26 cellular contexts compared by ENCODE assay signal in the genomic region with DNA sequence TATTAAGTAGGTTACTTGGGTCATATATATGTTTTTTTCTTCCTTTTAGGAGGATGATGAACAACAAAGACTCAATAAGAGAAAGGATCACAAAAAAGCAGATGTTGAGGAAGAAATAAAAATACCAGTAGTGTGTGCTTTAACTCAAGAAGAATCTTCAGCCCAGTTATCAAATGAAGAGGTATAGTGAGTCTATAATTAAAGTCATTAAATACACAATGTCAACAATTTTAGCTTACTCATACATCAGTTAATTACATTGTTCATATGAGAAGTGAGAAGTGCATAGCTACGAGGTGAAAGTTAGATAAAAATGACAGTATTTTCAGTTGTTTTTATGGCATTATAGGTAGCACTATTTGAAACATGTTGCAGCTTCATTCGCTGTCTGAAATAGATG.
A peak's percentile ranks its signal among the peaks of the same experiment; 100 is the strongest.
DNase-seq lines count a peak whose midpoint lies in the region; ATAC-seq, FAIRE-seq and TF ChIP-seq lines count a peak whose summit lies in the region.
"Had no signal": no experiment of that assay in that cellular context is flagged by ENCODE, and none has a peak within 500 bp of the region (broad histone marks: within the 10 kb centered on the region; RNA-seq: fewer than 3 reads in every experiment).

No MANE protein-coding gene starts in this region.

- H3K4me2 ChIP-seq in osteoblast (ENCODE audit: insufficient read depth, low read length): no peak overlapping the region
- H3K4me2 ChIP-seq: BLaER1 had no signal

- ATAC-seq in left ventricle myocardium superior (no peak), pancreas (no peak)
- ATAC-seq: GM12878 had no signal

- no peaks in the 10 kb centered on the region for H3K79me2 ChIP-seq in osteoblast (ENCODE audit: insufficient read depth, low read length)

- FAIRE-seq in pancreas (lab: Jason Lieb, UNC): no peak
- FAIRE-seq: GM12878 had no signal

- DNase-seq in NCI-H748 (lab: John Stamatoyannopoulos, UW; ENCODE audit: unreplicated experiment) (peak; percentile 6), NCI-H748 treated with DMSO at 0.1 percent for 48 hours (lab: John Stamatoyannopoulos, UW) (no peak), left ventricle myocardium inferior (no peak), left ventricle myocardium superior (no peak), osteoblast (ENCODE audit: insufficient read length, low spot score, missing footprints) (peak; percentile 54), tibial artery (no peak), DMS153 treated with DMSO at 0.1 percent for 48 hours (lab: John Stamatoyannopoulos, UW; ENCODE audit: unreplicated experiment) (no peak), pancreas (no peak)
- DNase-seq: CD4-positive, CD25-positive, alpha-beta regulatory T cell; COR-L47; DMS79; EL; GDM1; GOT3; KBM-7; MG63; NCI-H1105 treated with DMSO at 0.1 percent for 48 hours; NCI-H2029; NCI-H2227 treated with DMSO at 0.1 percent for 48 hours; NCI-H526 treated with DMSO at 0.1 percent for 48 hours; OCI-M1; Peyer's patch; SHP77 treated with DMSO at 0.1 percent for 48 hours had no signal

- TF ChIP-seq CTCF in left ventricle myocardium inferior (IDR thresholded peaks at IDR 0.05; ENCODE audit: borderline replicate concordance) (no peak), osteoblast (IDR thresholded peaks at IDR 0.05; ENCODE audit: extremely low read depth, low read depth, low read length) (no peak), tibial artery (IDR thresholded peaks at IDR 0.05) (no peak), pancreas (IDR thresholded peaks at IDR 0.05) (no peak)

- WGBS in pancreas, 2 donors: 89 to 92% methylated on average over 2 of the region's 2 CpGs

- intact Hi-C loops in left ventricle myocardium inferior (cut with micrococcal nuclease): no loop called here
- intact Hi-C loops in left ventricle myocardium superior (cut with micrococcal nuclease): no loop called here
- intact Hi-C loops in tibial artery (cut with DNase I; ENCODE audit: low total_unique reads): no loop called here
- intact Hi-C loops in pancreas (cut with DNase I): no loop called here

- H3K27ac ChIP-seq in left ventricle myocardium inferior (replicated peaks) (peak overlapping the region; percentile 68), osteoblast (ENCODE audit: low read depth, low read length) (no peak overlapping the region), tibial artery (peak overlapping the region; percentile 64 to 72), pancreas (no peak overlapping the region)
- H3K27ac ChIP-seq: BLaER1, Peyer's patch had no signal

- H2AFZ ChIP-seq in osteoblast (ENCODE audit: low read length): no peak overlapping the region

- no peaks in the 10 kb centered on the region for H3K9me3 ChIP-seq in left ventricle myocardium inferior (replicated peaks)
- H3K9me3 ChIP-seq in osteoblast (ENCODE audit: low read depth, low read length): no peaks in the 10 kb centered on the region
- H3K9me3 ChIP-seq in tibial artery: no peaks in the 10 kb centered on the region
- no peaks in the 10 kb centered on the region for H3K9me3 ChIP-seq in pancreas
- H3K9me3 ChIP-seq: BLaER1, HAP-1, MG63, Peyer's patch had no signal

- H3K4me3 ChIP-seq in left ventricle myocardium inferior (no peak overlapping the region), osteoblast (ENCODE audit: insufficient read depth, low read length) (no peak overlapping the region), tibial artery (no peak overlapping the region), pancreas (no peak overlapping the region)
- H3K4me3 ChIP-seq: BLaER1, GM12878, HAP-1, MG63, Peyer's patch had no signal

- H3K27me3 ChIP-seq in left ventricle myocardium inferior (ENCODE audit: low read depth) (no peaks in the 10 kb centered on the region), osteoblast (ENCODE audit: insufficient read depth, low read length) (no peaks in the 10 kb centered on the region), tibial artery (no peaks in the 10 kb centered on the region), pancreas (no peaks in the 10 kb centered on the region)
- H3K27me3 ChIP-seq: BLaER1, MG63, Peyer's patch had no signal

- H3K4me1 ChIP-seq in left ventricle myocardium inferior (peaks cover 8% of the 10 kb centered on the region), osteoblast (ENCODE audit: insufficient read depth, low read length) (no peaks in the 10 kb centered on the region), tibial artery (peaks cover 0 to 33% (median 16%) of the 10 kb centered on the region in 4 donors), pancreas (no peaks in the 10 kb centered on the region)
- H3K4me1 ChIP-seq: BLaER1, Peyer's patch had no signal

- H3K36me3 ChIP-seq in left ventricle myocardium inferior: peaks cover 90% of the 10 kb centered on the region
- peaks cover 49% of the 10 kb centered on the region for H3K36me3 ChIP-seq in osteoblast (ENCODE audit: insufficient read depth, low read length)
- peaks cover 24 to 77% (median 39%) of the 10 kb centered on the region in 3 donors for H3K36me3 ChIP-seq in tibial artery
- H3K36me3 ChIP-seq in pancreas: peaks cover 0 to 40% (median 9%) of the 10 kb centered on the region in 3 donors

- no peaks in the 10 kb centered on the region for H4K20me1 ChIP-seq in osteoblast (ENCODE audit: insufficient read depth, low read length)
- H4K20me1 ChIP-seq: BLaER1 had no signal

Comparison
In these comparisons a context has a peak if more than half of its experiments do, and no peak if none do; other contexts are left out.
1. DNase-seq: peak in NCI-H748 (single experiment) and osteoblast (single experiment); none in NCI-H748 treated with DMSO at 0.1 percent for 48 hours (single experiment), left ventricle myocardium inferior (single experiment), left ventricle myocardium superior (single experiment), tibial artery (0 of 2), DMS153 treated with DMSO at 0.1 percent for 48 hours (single experiment) and pancreas (0 of 6).
2. H3K27ac ChIP-seq: peak in left ventricle myocardium inferior (single experiment) and tibial artery (2 of 2); none in osteoblast (single experiment) and pancreas (0 of 4).